14 cellular contexts compared by ENCODE assay signal in the genomic region with DNA sequence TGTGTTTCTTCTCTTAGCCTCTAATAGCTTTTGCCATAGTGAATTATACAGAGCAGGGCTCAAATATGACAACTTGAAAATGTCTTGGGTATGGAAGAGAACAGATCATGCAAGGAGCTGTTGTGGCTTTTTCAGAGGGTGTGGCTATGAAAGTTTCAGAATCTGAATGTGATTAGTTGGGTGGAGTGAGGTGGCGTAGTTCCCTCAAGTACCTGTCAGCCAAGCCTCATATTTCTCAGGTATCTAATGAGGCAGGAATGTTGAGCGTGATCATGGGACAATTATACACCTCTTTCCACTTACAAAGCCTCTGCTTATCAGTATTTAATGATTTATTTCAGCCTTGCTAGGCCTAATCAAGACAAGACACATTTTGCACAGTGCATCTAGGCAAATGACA.
"Had no signal": no experiment of that assay in that cellular context is flagged by ENCODE, and none has a peak within 500 bp of the region (broad histone marks: within the 10 kb centered on the region; RNA-seq: fewer than 3 reads in every experiment).

No MANE protein-coding gene starts in this region.

- H3K4me3 ChIP-seq: left ventricle myocardium inferior, right atrium auricular region, SK-N-MC had no signal

- H3K4me1 ChIP-seq: right atrium auricular region had no signal

- H3K27ac ChIP-seq: left ventricle myocardium inferior, right atrium auricular region, SK-N-MC had no signal

- H3K36me3 ChIP-seq: left ventricle myocardium inferior, right atrium auricular region had no signal

- H3K27me3 ChIP-seq: right atrium auricular region had no signal

- ATAC-seq: activated CD8-positive, alpha-beta T cell treated with anti-CD3 and anti-CD28 coated beads, Interleukin-2, amount 10 ng/mL, durations not matched to agents 7 days and 5 days; T-cell had no signal

- DNase-seq: activated CD4-positive, alpha-beta T cell treated with anti-CD3 and anti-CD28 coated beads for 4 hours; activated CD8-positive, alpha-beta memory T cell treated with anti-CD3 and anti-CD28 coated beads, Interleukin-2, amount 50 U/mL, for 48 hours; activated CD8-positive, alpha-beta T cell treated with anti-CD3 and anti-CD28 coated beads, Interleukin-2, amount 10 ng/mL, durations not matched to agents 7 days and 5 days; activated naive CD4-positive, alpha-beta T cell treated with Interleukin-2 at 50 U/mL for 16 hours; left ventricle myocardium inferior; naive B cell; posterior cingulate gyrus; stimulated activated CD4-positive, alpha-beta T cell treated with anti-CD3 and anti-CD28 coated beads, Interleukin-2, amount 100 ng/mL, for 24 hours; stimulated activated naive CD4-positive, alpha-beta T cell; substantia nigra; T-cell; trophoblast cell had no signal
